ENCODE assay signal across 9 cellular contexts in the genomic region with DNA sequence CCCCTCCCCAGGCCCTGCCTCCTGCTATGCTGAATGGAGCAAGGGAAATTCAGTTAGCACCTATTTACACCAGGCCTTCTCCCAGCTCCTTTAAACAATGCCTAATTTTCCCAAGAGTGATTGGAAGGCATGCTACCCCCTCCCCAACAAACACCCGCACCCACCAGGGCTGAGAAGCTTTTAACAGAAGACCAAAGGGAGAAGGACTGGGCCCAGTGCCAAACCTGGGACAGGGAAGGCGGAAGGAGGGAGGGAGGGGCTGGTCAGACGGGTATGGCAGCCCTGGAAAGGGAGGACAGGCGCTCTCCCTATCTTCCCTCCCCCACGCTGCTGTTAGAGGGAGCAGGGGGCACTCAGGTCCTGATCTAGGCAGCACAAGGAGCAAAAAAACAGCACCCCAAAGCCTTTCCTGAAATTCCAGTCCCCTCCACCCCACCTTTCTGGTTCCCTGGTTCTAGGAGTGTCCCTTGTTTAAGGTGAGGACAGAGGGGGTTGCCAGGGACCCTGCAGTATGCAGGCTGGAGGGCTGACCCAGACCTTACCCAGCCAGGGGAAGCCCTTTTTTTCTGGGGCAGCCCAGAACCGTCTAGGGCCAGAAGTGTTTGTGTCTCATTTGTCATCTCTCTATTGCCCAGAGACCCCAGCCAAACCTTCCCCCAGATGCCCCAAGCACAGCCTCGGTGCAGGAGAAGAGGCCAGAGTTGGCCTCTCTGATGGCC. TPM values are rescaled to one million over a fixed set of nuclear protein-coding genes. Genes with fewer than 3 reads are reported as not detected.
DNase-seq lines count a peak whose midpoint lies in the region; ATAC-seq and TF ChIP-seq lines count a peak whose summit lies in the region.
"Had no signal": no experiment of that assay in that cellular context is flagged by ENCODE, and none has a peak within 500 bp of the region (broad histone marks: within the 10 kb centered on the region; RNA-seq: fewer than 3 reads in every experiment).

No MANE protein-coding gene starts in this region.

- H3K9me3 ChIP-seq in spleen (no peaks in the 10 kb centered on the region), tibial nerve (no peaks in the 10 kb centered on the region)

- no peak for TF ChIP-seq EP300 in tibial nerve (IDR thresholded peaks at IDR 0.05)

- 22 to 45% (median 33%) methylated on average over 7 of the region's 7 CpGs for WGBS in spleen, 5 donors
- WGBS in tibial nerve, 2 donors: 26 to 29% methylated on average over 7 of the region's 7 CpGs

- H3K36me3 ChIP-seq in spleen: no peaks in the 10 kb centered on the region
- H3K36me3 ChIP-seq in tibial nerve: no peaks in the 10 kb centered on the region

- TF ChIP-seq CTCF in foreskin keratinocyte (conservative IDR thresholded peaks at IDR 0.05): no peak
- TF ChIP-seq CTCF in spleen (IDR thresholded peaks at IDR 0.05 in 8 of 11, conservative IDR thresholded peaks at IDR 0.05 in 3 of 11): no peak
- no peak for TF ChIP-seq CTCF in tibial nerve (IDR thresholded peaks at IDR 0.05)

- H3K27ac ChIP-seq in foreskin keratinocyte: peak overlapping the region; percentile 58
- peak overlapping the region in 5 of 8 donors; percentile 13 to 55 (median 48) for H3K27ac ChIP-seq in spleen
- peak overlapping the region in 1 of 4 donors; percentile 64 for H3K27ac ChIP-seq in tibial nerve

- no peak for ATAC-seq in foreskin keratinocyte
- ATAC-seq in HG03159 (IDR thresholded peaks at IDR 0.05; ENCODE audit: unreplicated experiment): no peak

- no peak for TF ChIP-seq POLR2A in spleen (IDR thresholded peaks at IDR 0.05)
- TF ChIP-seq POLR2A in tibial nerve (IDR thresholded peaks at IDR 0.05): no peak

- no peaks in the 10 kb centered on the region for H3K27me3 ChIP-seq in foreskin keratinocyte
- peaks cover 0 to 17% (median 0%) of the 10 kb centered on the region in 7 donors for H3K27me3 ChIP-seq in spleen (replicated peaks in 1 of 7)
- peaks cover 0 to 4% of the 10 kb centered on the region in 2 donors for H3K27me3 ChIP-seq in tibial nerve

- DNase-seq in HT-29 (ENCODE audit: low spot score) (peak; percentile 98), NCI-H748 (lab: John Stamatoyannopoulos, UW; ENCODE audit: unreplicated experiment) (peak; percentile 93), foreskin keratinocyte (peak in 1 of 2 donors; percentile 65), spleen (no peak), tibial nerve (ENCODE audit: low spot score in 2 of 2) (no peak), kidney glomerular epithelial cell (lab: John Stamatoyannopoulos, UW) (no peak), cortex of kidney (lab: John Stamatoyannopoulos, UW) (no peak)
- DNase-seq: NCI-H446 treated with DMSO at 0.1 percent for 48 hours had no signal

- H3K4me3 ChIP-seq in spleen: no peak overlapping the region
- no peak overlapping the region for H3K4me3 ChIP-seq in tibial nerve

- intact Hi-C loops in spleen (cut with DNase I; ENCODE audit: low total_unique reads): no loop called here

- peaks cover 43% of the 10 kb centered on the region for H3K4me1 ChIP-seq in foreskin keratinocyte
- peaks cover 0 to 34% (median 23%) of the 10 kb centered on the region in 6 donors for H3K4me1 ChIP-seq in spleen
- H3K4me1 ChIP-seq in tibial nerve: peaks cover 0 to 22% (median 9%) of the 10 kb centered on the region in 4 donors

RNA-seq across cellular contexts. Expression of a gene that starts 2.4 kb away (rescaled TPM):
- total RNA-seq in HT-29 (2014; rRNA removed; shearing (Covaris generic)): 5,686 and 5,723 TPM in 2 replicates
- total RNA-seq in foreskin keratinocyte: 445 and 504 TPM in 2 replicates
- 626 and 720 TPM in 2 replicates for polyA plus RNA-seq in foreskin keratinocyte
- total RNA-seq in spleen: 10 to 100 TPM in 6 of 7 donors, 1 to 10 TPM in 1; 10.0 to 23.1 (median 18.6) TPM
- polyA plus RNA-seq in spleen: 10 to 100 TPM; 16.3 to 21.8 (median 19.3) TPM
- total RNA-seq in tibial nerve: 10 to 100 TPM in 2 of 4 donors, 1 to 10 TPM in 1, under 1 TPM in 1; 0.20 to 19.7 (median 10.2) TPM

RNA-seq across cellular contexts. Expression of a gene that starts 41.7 kb away (rescaled TPM):
- total RNA-seq in HT-29 (2014; rRNA removed; shearing (Covaris generic)): 9,796 and 10,041 TPM in 2 replicates
- total RNA-seq in foreskin keratinocyte (500 and 580 TPM in 2 replicates), spleen (10 to 100 TPM; 23.3 to 57.2 (median 26.0) TPM), tibial nerve (1 to 10 TPM in 3 of 4 donors, under 1 TPM in 1; 0.78 to 8.1 (median 3.5) TPM)
- polyA plus RNA-seq in foreskin keratinocyte (561 and 630 TPM in 2 replicates), spleen (10 to 100 TPM; 16.8 to 23.0 (median 18.4) TPM)

RNA-seq across cellular contexts. Expression of a gene that starts 58.5 kb away (rescaled TPM):
- total RNA-seq in HT-29 (2014; rRNA removed; shearing (Covaris generic)): not detected in 2 replicates
- 0.32 and 0.58 TPM in 2 replicates for total RNA-seq in foreskin keratinocyte
- polyA plus RNA-seq in foreskin keratinocyte: 0.10 and 0.17 TPM in 2 replicates
- not detected for total RNA-seq in spleen
- polyA plus RNA-seq in spleen: under 1 TPM in 2 of 3 donors, not detected in 1; 0.24 to 0.83 TPM
- 10 to 100 TPM in 1 of 4 donors, not detected in 3; 10.8 TPM for total RNA-seq in tibial nerve

Comparison
In these comparisons a context has a peak if more than half of its experiments do, and no peak if none do; other contexts are left out.
1. DNase-seq: peak in HT-29 (single experiment) and NCI-H748 (single experiment); none in spleen (single experiment), tibial nerve (0 of 2), kidney glomerular epithelial cell (single experiment) and cortex of kidney (single experiment).
2. RNA of a gene that starts 2.4 kb away (total RNA-seq): 5,686 to 5,723 TPM in HT-29 and 445 to 504 TPM in foreskin keratinocyte; 10.0 to 23.1 TPM in spleen and 0.20 to 19.7 TPM in tibial nerve; every median in the first group is over 10 times any median in the second.
3. RNA of a gene that starts 41.7 kb away (total RNA-seq): 9,796 to 10,041 TPM in HT-29; 500 to 580 TPM in foreskin keratinocyte, 23.3 to 57.2 TPM in spleen and 0.78 to 8.1 TPM in tibial nerve; every median in the first group is over 10 times any median in the second.